8 cellular contexts compared by ENCODE assay signal in the genomic region with DNA sequence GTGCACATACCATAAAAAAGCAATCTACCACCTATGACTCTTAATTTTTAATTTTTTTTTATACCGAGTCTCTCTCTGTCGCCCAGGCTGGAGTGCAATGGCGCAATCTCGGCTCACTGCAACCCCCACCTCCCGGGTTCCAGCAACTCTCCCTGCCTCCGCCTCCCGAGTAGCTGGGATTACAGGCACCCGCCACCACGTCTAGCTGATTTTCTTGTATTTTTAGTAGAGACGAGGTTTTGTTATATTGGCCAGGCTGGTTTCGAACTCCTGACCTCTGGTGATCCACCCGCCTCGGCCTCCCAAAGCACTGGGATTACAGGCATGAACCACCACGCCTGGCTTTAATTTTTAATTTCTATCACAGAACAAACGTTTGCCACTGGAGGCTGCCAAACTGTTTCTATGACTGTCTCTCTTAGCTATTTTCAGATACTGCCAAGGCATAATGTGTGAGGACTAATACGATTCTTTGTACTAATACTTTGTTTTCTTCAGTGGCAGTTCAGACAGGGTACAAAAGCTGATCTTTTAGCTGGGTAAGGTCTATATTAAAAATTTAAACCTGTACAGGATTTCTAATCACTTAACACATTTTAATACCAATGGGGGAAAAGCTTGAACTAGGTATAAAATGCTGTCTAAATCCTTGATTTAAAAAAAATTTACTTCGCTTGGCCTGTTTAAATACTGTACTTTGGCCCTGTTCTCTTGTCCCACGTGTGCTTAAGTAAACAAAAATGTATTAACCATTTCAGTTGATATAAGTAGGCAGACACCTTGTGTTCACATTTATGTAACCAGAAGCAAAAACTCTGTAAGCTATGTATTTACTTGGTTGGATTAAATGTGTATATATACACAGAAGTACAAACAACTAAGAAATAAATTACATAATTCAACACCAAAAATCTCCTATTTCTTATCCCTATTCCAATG. TPM values are rescaled to one million over a fixed set of nuclear protein-coding genes. Genes with fewer than 3 reads are reported as not detected.
A peak's percentile ranks its signal among the peaks of the same experiment; 100 is the strongest.
DNase-seq lines count a peak whose midpoint lies in the region; ATAC-seq and TF ChIP-seq lines count a peak whose summit lies in the region.

No MANE protein-coding gene starts in this region.

- no peaks in the 10 kb centered on the region for H3K27me3 Mint-ChIP-seq in activated T-cell treated with anti-CD3 and anti-CD28 coated beads, Interleukin-2, amount 50 U/mL, for 72 hours (ENCODE audit: low read depth)
- no peaks in the 10 kb centered on the region for H3K27me3 Mint-ChIP-seq in activated CD4-positive, alpha-beta memory T cell treated with anti-CD3 and anti-CD28 coated beads, Interleukin-2, amount 10 ng/mL, durations not matched to agents 7 days and 5 days

- H3K4me1 ChIP-seq in iPS-18a (ENCODE audit: control insufficient read depth, low read depth, low read length) (peaks cover 4% of the 10 kb centered on the region), tibial artery (peaks cover 0 to 33% (median 18%) of the 10 kb centered on the region in 4 donors)

- H3K36me3 Mint-ChIP-seq in activated T-cell treated with anti-CD3 and anti-CD28 coated beads, Interleukin-2, amount 50 U/mL, for 72 hours (ENCODE audit: insufficient read depth in 2 of 2) = peaks cover 3 to 15% of the 10 kb centered on the region in 2 donors
- H3K36me3 Mint-ChIP-seq in activated CD4-positive, alpha-beta memory T cell treated with anti-CD3 and anti-CD28 coated beads, Interleukin-2, amount 10 ng/mL, durations not matched to agents 7 days and 5 days (ENCODE audit: low read depth) = peaks cover 23% of the 10 kb centered on the region

- no peaks in the 10 kb centered on the region for H3K9me3 ChIP-seq in iPS-18a (ENCODE audit: control insufficient read depth, low read depth, low read length)
- no peaks in the 10 kb centered on the region for H3K9me3 ChIP-seq in tibial artery

- no peaks in the 10 kb centered on the region for H3K9me3 Mint-ChIP-seq in activated T-cell treated with anti-CD3 and anti-CD28 coated beads, Interleukin-2, amount 50 U/mL, for 72 hours
- H3K9me3 Mint-ChIP-seq in activated CD4-positive, alpha-beta memory T cell treated with anti-CD3 and anti-CD28 coated beads, Interleukin-2, amount 10 ng/mL, durations not matched to agents 7 days and 5 days = no peaks in the 10 kb centered on the region

- H3K9ac ChIP-seq in iPS-18a (ENCODE audit: low read length) = peak overlapping the region; percentile 80

- no peaks in the 10 kb centered on the region for H3K27me3 ChIP-seq in iPS-18a (ENCODE audit: control insufficient read depth, insufficient read depth, low read length)
- H3K27me3 ChIP-seq in tibial artery = no peaks in the 10 kb centered on the region

- H3K4me3 ChIP-seq in iPS-18a (ENCODE audit: low read length) (peak overlapping the region; percentile 85), tibial artery (peak overlapping the region; percentile 89 to 97)

- peaks cover 8% of the 10 kb centered on the region for H3K36me3 ChIP-seq in iPS-18a (ENCODE audit: control insufficient read depth, low read depth, low read length)
- H3K36me3 ChIP-seq in tibial artery = no peaks in the 10 kb centered on the region

- CTCF ChIA-PET in activated CD4-positive, alpha-beta memory T cell treated with anti-CD3 and anti-CD28 coated beads, Interleukin-2, amount 10 ng/mL, durations not matched to agents 7 days and 5 days (lab: Charles Lee) = interaction anchor here (0.8 to 1.1 kb wide), 4 partner anchors 93 to 570 kb away, joined by 3 read pairs; no protein-coding TSS in a partner anchor

- DNase-seq in activated T-cell treated with anti-CD3 and anti-CD28 coated beads, Interleukin-2, amount 50 U/mL, for 72 hours = no peak
- no peak for DNase-seq in activated T-cell treated with anti-CD3 and anti-CD28 coated beads, Interleukin-2, amount 50 U/mL, for 48 hours
- no peak for DNase-seq in activated CD4-positive, alpha-beta memory T cell treated with anti-CD3 and anti-CD28 coated beads, Interleukin-2, amount 10 ng/mL, durations not matched to agents 7 days and 5 days
- peak in 1 of 2 donors; percentile 67 for DNase-seq in tibial artery
- no peak for DNase-seq in cortex of kidney (lab: John Stamatoyannopoulos, UW)

- ATAC-seq in activated T-cell treated with anti-CD3 and anti-CD28 coated beads, Interleukin-2, amount 50 U/mL, for 72 hours (replicated peaks in 1 of 2) = no peak
- no peak for ATAC-seq in GM19324 (IDR thresholded peaks at IDR 0.05; ENCODE audit: low FRiP score, unreplicated experiment)
- ATAC-seq in HG03442 (IDR thresholded peaks at IDR 0.05; ENCODE audit: unreplicated experiment) = no peak

- POLR2A ChIA-PET in activated CD4-positive, alpha-beta memory T cell treated with anti-CD3 and anti-CD28 coated beads, Interleukin-2, amount 10 ng/mL, durations not matched to agents 7 days and 5 days (lab: Charles Lee) = interaction anchor here (1.2 to 4.0 kb wide), 4 partner anchors 9 to 527 kb away, joined by 3 to 37 read pairs (median 18); a partner anchor contains a TSS

- H3K27ac ChIP-seq in iPS-18a (ENCODE audit: low read length) = no peak overlapping the region
- H3K27ac ChIP-seq in tibial artery = peak overlapping the region in 1 of 2 donors; percentile 95

- peaks cover 52% of the 10 kb centered on the region for H3K4me1 Mint-ChIP-seq in activated T-cell treated with anti-CD3 and anti-CD28 coated beads, Interleukin-2, amount 50 U/mL, for 72 hours (ENCODE audit: low read depth)
- H3K4me1 Mint-ChIP-seq in activated CD4-positive, alpha-beta memory T cell treated with anti-CD3 and anti-CD28 coated beads, Interleukin-2, amount 10 ng/mL, durations not matched to agents 7 days and 5 days = peaks cover 36% of the 10 kb centered on the region

- intact Hi-C loops in tibial artery (cut with DNase I; ENCODE audit: low total_unique reads) = loop anchor here (2.0 to 10.0 kb wide), 4 partner anchors 101 to 527 kb away; a partner anchor contains a TSS

- TF ChIP-seq CTCF in tibial artery (IDR thresholded peaks at IDR 0.05) = no peak

- peak overlapping the region; percentile 65 for H3K27ac Mint-ChIP-seq in activated T-cell treated with anti-CD3 and anti-CD28 coated beads, Interleukin-2, amount 50 U/mL, for 72 hours
- H3K27ac Mint-ChIP-seq in activated CD4-positive, alpha-beta memory T cell treated with anti-CD3 and anti-CD28 coated beads, Interleukin-2, amount 10 ng/mL, durations not matched to agents 7 days and 5 days = no peak overlapping the region

- H3K4me3 Mint-ChIP-seq in activated T-cell treated with anti-CD3 and anti-CD28 coated beads, Interleukin-2, amount 50 U/mL, for 72 hours = peak overlapping the region; percentile 91 to 99
- peak overlapping the region; percentile 96 for H3K4me3 Mint-ChIP-seq in activated CD4-positive, alpha-beta memory T cell treated with anti-CD3 and anti-CD28 coated beads, Interleukin-2, amount 10 ng/mL, durations not matched to agents 7 days and 5 days

RNA-seq across cellular contexts. Expression of a gene that starts 2.3 kb away (rescaled TPM):
- total RNA-seq in activated T-cell treated with anti-CD3 and anti-CD28 coated beads, Interleukin-2, amount 50 U/mL, for 72 hours = 10 to 100 TPM; 37.0 to 41.0 TPM
- 10 to 100 TPM; 44.3 to 46.0 TPM for total RNA-seq in activated CD4-positive, alpha-beta memory T cell treated with anti-CD3 and anti-CD28 coated beads, Interleukin-2, amount 10 ng/mL, durations not matched to agents 7 days and 5 days
